8 cellular contexts compared by ENCODE assay signal in genomic region chr1:207962716-207963428, GRCh38. TPM values are rescaled to one million over a fixed set of nuclear protein-coding genes. Genes with fewer than 3 reads are reported as not detected.
DNase-seq lines count a peak whose midpoint lies in the region; ATAC-seq and TF ChIP-seq lines count a peak whose summit lies in the region.

No MANE protein-coding gene starts in this region.

- H3K4me3 ChIP-seq in heart right ventricle = peak overlapping the region in 9 of 10 donors; percentile 41 to 66 (median 60)

- intact Hi-C loops in heart right ventricle (cut with DNase I) = loop anchor here (1.0 to 10.0 kb wide), 12 partner anchors 41 to 156 kb away; no protein-coding TSS in a partner anchor

- DNase-seq in Caki2 (ENCODE audit: low read depth) (peak; percentile 2), HuH-7.5 (ENCODE audit: low spot score) (peak; percentile 31), heart right ventricle (peak; percentile 61 to 76), pons (ENCODE audit: low spot score) (peak; percentile 39), amniotic stem cell (lab: John Stamatoyannopoulos, UW) (no peak)
- peak; percentile 27 to 58 for DNase-seq in activated naive CD4-positive, alpha-beta T cell treated with anti-CD3 and anti-CD28 coated beads, Interleukin-2, amount 50 U/mL, for 72 hours (ENCODE audit: low spot score in 2 of 2)

- no peaks in the 10 kb centered on the region for H3K9me3 ChIP-seq in heart right ventricle

- peaks cover 0 to 25% (median 0%) of the 10 kb centered on the region in 7 donors for H3K27me3 ChIP-seq in heart right ventricle

- H3K36me3 Mint-ChIP-seq in activated naive CD4-positive, alpha-beta T cell treated with anti-CD3 and anti-CD28 coated beads, Interleukin-2, amount 50 U/mL, for 72 hours = peaks cover 0 to 6% of the 10 kb centered on the region in 2 donors

- no peaks in the 10 kb centered on the region for H3K9me3 Mint-ChIP-seq in activated naive CD4-positive, alpha-beta T cell treated with anti-CD3 and anti-CD28 coated beads, Interleukin-2, amount 50 U/mL, for 72 hours

- no peaks in the 10 kb centered on the region for H3K36me3 ChIP-seq in heart right ventricle

- no peak for TF ChIP-seq CTCF in heart right ventricle (IDR thresholded peaks at IDR 0.05)

- H3K4me1 ChIP-seq in heart right ventricle = peaks cover 24 to 72% (median 56%) of the 10 kb centered on the region in 9 donors

- peak overlapping the region; percentile 89 to 98 (median 94) for H3K27ac ChIP-seq in heart right ventricle

- in situ Hi-C loops in Caki2 (cut with HindIII; ENCODE audit: low pct_unique_long_range_greater_than_20kb, low sequenced_read_pairs) = no loop called here

- peak overlapping the region in 1 of 2 donors; percentile 87 for H3K27ac Mint-ChIP-seq in activated naive CD4-positive, alpha-beta T cell treated with anti-CD3 and anti-CD28 coated beads, Interleukin-2, amount 50 U/mL, for 72 hours

- 17 to 22% methylated on average over 33 of the region's 33 CpGs for WGBS in heart right ventricle, 2 donors

- ATAC-seq in GM19467 (IDR thresholded peaks at IDR 0.05; ENCODE audit: unreplicated experiment) (peak; percentile 29), heart right ventricle (peak; percentile 5 to 70 (median 44)), GM18519 (IDR thresholded peaks at IDR 0.05; ENCODE audit: low FRiP score, unreplicated experiment) (no peak)
- ATAC-seq in activated naive CD4-positive, alpha-beta T cell treated with anti-CD3 and anti-CD28 coated beads, Interleukin-2, amount 50 U/mL, for 72 hours = peak in 1 of 2 donors; percentile 20

RNA-seq across cellular contexts. Expression of gene CD34, which starts 51.9 kb away (rescaled TPM):
- total RNA-seq in Caki2 (2014; rRNA removed; shearing (Covaris generic); ENCODE audit: low replicate concordance) = not detected in 2 replicates
- total RNA-seq in activated naive CD4-positive, alpha-beta T cell treated with anti-CD3 and anti-CD28 coated beads, Interleukin-2, amount 50 U/mL, for 72 hours = under 1 TPM; 0.07 to 0.16 TPM
- 10 to 100 TPM; 44.7 to 97.0 (median 59.2) TPM for total RNA-seq in heart right ventricle
- 10 to 100 TPM; 38.8 to 48.0 TPM for polyA plus RNA-seq in heart right ventricle

Comparison
In these comparisons a context has a peak if more than half of its experiments do, and no peak if none do; other contexts are left out.
1. RNA of gene CD34, which starts 51.9 kb away (total RNA-seq): 44.7 to 97.0 TPM in heart right ventricle; 0.07 to 0.16 TPM in activated naive CD4-positive, alpha-beta T cell treated with anti-CD3 and anti-CD28 coated beads, Interleukin-2, amount 50 U/mL, for 72 hours and not detected in Caki2; every median in the first group is over 10 times any median in the second.